Comparison of ENCODE assay signal across 8 cellular contexts in genomic region chr3:48918388-48919214, GRCh38. TPM values are rescaled to one million over a fixed set of nuclear protein-coding genes. Genes with fewer than 3 reads are reported as not detected.
DNase-seq lines count a peak whose midpoint lies in the region; ATAC-seq, FAIRE-seq and TF ChIP-seq lines count a peak whose summit lies in the region.

TSS of gene ARIH2 (plus strand) at chr3:48918842. CDS start at chr3:48927559, 8,717 bp downstream.

- TF ChIP-seq CTCF in VCaP (conservative IDR thresholded peaks at IDR 0.05) (peak; percentile 11; the same call in 1 of the 2 replicates), breast epithelium (IDR thresholded peaks at IDR 0.05) (no peak), smooth muscle cell (IDR thresholded peaks at IDR 0.05; ENCODE audit: borderline replicate concordance, insufficient read depth, poor library complexity, severe bottlenecking) (peak; percentile 12)

- no peaks in the 10 kb centered on the region for H3K36me3 ChIP-seq in breast epithelium
- H3K36me3 ChIP-seq in iPS-20b (ENCODE audit: insufficient read depth, low read depth, low read length): peaks cover 21% of the 10 kb centered on the region; the same call in 1 of the 2 replicates
- no peaks in the 10 kb centered on the region for H3K36me3 ChIP-seq in smooth muscle cell (ENCODE audit: low read depth)

- DNase-seq in NCI-H2196 (lab: John Stamatoyannopoulos, UW; ENCODE audit: unreplicated experiment): peak; percentile 74
- DNase-seq in breast epithelium (ENCODE audit: low spot score in 2 of 2): peak; percentile 85 to 89
- peak; percentile 79 for DNase-seq in smooth muscle cell (lab: John Stamatoyannopoulos, UW; ENCODE audit: unreplicated experiment)

- H3K9me3 ChIP-seq in breast epithelium (no peaks in the 10 kb centered on the region), iPS-20b (ENCODE audit: insufficient read depth, low read depth, low read length) (no peaks in the 10 kb centered on the region), smooth muscle cell (replicated peaks; ENCODE audit: low read depth) (no peaks in the 10 kb centered on the region)

- H3K9ac ChIP-seq in iPS-20b (ENCODE audit: low read depth, low read length) (peak within 1 kb of the TSS; percentile 80), smooth muscle cell (ENCODE audit: low read depth) (peak within 1 kb of the TSS; percentile 100)

- H3F3A ChIP-seq in smooth muscle cell (ENCODE audit: low read depth): peaks cover 13% of the 10 kb centered on the region

- peak within 1 kb of the TSS; percentile 96 for H3K4me2 ChIP-seq in smooth muscle cell

- H4K20me1 ChIP-seq in smooth muscle cell (ENCODE audit: low read depth): peaks cover 40% of the 10 kb centered on the region

- TF ChIP-seq POLR2A in breast epithelium (IDR thresholded peaks at IDR 0.05): peak; percentile 79

- H2AFZ ChIP-seq in smooth muscle cell (ENCODE audit: low read depth): peak within 1 kb of the TSS; percentile 94

- peaks cover 56% of the 10 kb centered on the region for H3K79me2 ChIP-seq in smooth muscle cell (ENCODE audit: low read depth)

- H3K27ac ChIP-seq in VCaP: peak within 1 kb of the TSS; percentile 97
- H3K27ac ChIP-seq in breast epithelium: peak within 1 kb of the TSS; percentile 96 to 97
- H3K27ac ChIP-seq in iPS-20b (ENCODE audit: low read length): peak within 1 kb of the TSS; percentile 7
- H3K27ac ChIP-seq in smooth muscle cell (ENCODE audit: low read depth): peak within 1 kb of the TSS; percentile 100

- peak; percentile 79 for FAIRE-seq in A204.1 (lab: Jason Lieb, UNC)

- H3K27me3 ChIP-seq in breast epithelium (no peaks in the 10 kb centered on the region), iPS-20b (ENCODE audit: insufficient read depth, low read length) (no peaks in the 10 kb centered on the region), smooth muscle cell (ENCODE audit: low read depth) (no peaks in the 10 kb centered on the region)

- H3K4me1 ChIP-seq in breast epithelium (no peaks in the 10 kb centered on the region), iPS-20b (ENCODE audit: insufficient read depth, low read length) (no peaks in the 10 kb centered on the region), smooth muscle cell (ENCODE audit: low read depth) (peaks cover 8% of the 10 kb centered on the region)

- H3K4me3 ChIP-seq in breast epithelium (peak within 1 kb of the TSS; percentile 69 to 88 (median 88)), iPS-20b (ENCODE audit: low read length) (peak within 1 kb of the TSS; percentile 93), smooth muscle cell (peak within 1 kb of the TSS; percentile 99)

- intact Hi-C loops in breast epithelium (cut with DNase I; ENCODE audit: low total_unique reads): no loop called here

- ATAC-seq in GM18511 (IDR thresholded peaks at IDR 0.05; ENCODE audit: unreplicated experiment) (peak; percentile 87), HG03039 (IDR thresholded peaks at IDR 0.05; ENCODE audit: unreplicated experiment) (peak; percentile 71)

- WGBS in smooth muscle cell (ENCODE audit: low lambda C conversion rate): 1% methylated on average over 96 of the region's 97 CpGs

RNA-seq across cellular contexts. Expression of gene ARIH2, which starts in this region (rescaled TPM):
- total RNA-seq in breast epithelium (100 to 1,000 TPM in 1 of 3 donors, 10 to 100 TPM in 2; 70.7 to 111 (median 100.0) TPM), smooth muscle cell (43.6 and 44.9 TPM in 2 replicates)
- 39.7 and 44.0 TPM in 2 replicates for polyA plus RNA-seq in smooth muscle cell

Comparison
In these comparisons a context has a peak if more than half of its experiments do, and no peak if none do; other contexts are left out.
1. Peak in every context shown above with its lines: DNase-seq, ATAC-seq, H3K4me3 ChIP-seq and H3K27ac ChIP-seq.
2. H3K27ac ChIP-seq: peak in every context shown above with its lines; median percentile 100 in smooth muscle cell; 97 in VCaP; 96 in breast epithelium; 7 in iPS-20b.
3. CTCF ChIP-seq: peak in VCaP (single experiment) and smooth muscle cell (single experiment); none in breast epithelium (0 of 3).